In genomic region chr9:77092536-77092935, GRCh38 we compare ENCODE assay signal across 18 cellular contexts.
A peak's percentile ranks its signal among the peaks of the same experiment; 100 is the strongest.
DNase-seq lines count a peak whose midpoint lies in the region; ATAC-seq, FAIRE-seq and TF ChIP-seq lines count a peak whose summit lies in the region.
"Had no signal": no experiment of that assay in that cellular context is flagged by ENCODE, and none has a peak within 500 bp of the region (broad histone marks: within the 10 kb centered on the region; RNA-seq: fewer than 3 reads in every experiment).

No MANE protein-coding gene starts in this region.

- H3K27ac ChIP-seq in ACC112 (ENCODE audit: low read depth, low read length) (no peak overlapping the region), aorta (ENCODE audit: low read depth in 1 of 2, low read length in 2 of 2) (no peak overlapping the region)
- H3K27ac ChIP-seq: psoas muscle, SK-N-MC, transverse colon had no signal

- no peak for DNase-seq in H54 (ENCODE audit: insufficient read length, low spot score)
- peak; percentile 23 for DNase-seq in adipocyte (ENCODE audit: low read depth)
- DNase-seq in iPS-NIHi11 (ENCODE audit: low spot score) = peak; percentile 41
- no peak for DNase-seq in activated CD8-positive, alpha-beta T cell treated with anti-CD3 and anti-CD28 coated beads, Interleukin-2, amount 10 ng/mL, durations not matched to agents 7 days and 5 days
- no peak for DNase-seq in aorta
- DNase-seq: activated naive CD8-positive, alpha-beta T cell treated with anti-CD3 and anti-CD28 coated beads for 36 hours; kidney; NCI-H2107; psoas muscle; stimulated activated CD4-positive, alpha-beta T cell treated with anti-CD3 and anti-CD28 coated beads, Interleukin-1b, Interleukin-23, amount 100 ng/mL, for 48 hours; stimulated activated CD8-positive, alpha-beta memory T cell treated with anti-CD3 and anti-CD28 coated beads, Interleukin-4, amount 100 ng/mL, for 48 hours; transverse colon had no signal

- POLR2A ChIA-PET in activated CD8-positive, alpha-beta T cell treated with anti-CD3 and anti-CD28 coated beads, Interleukin-2, amount 10 ng/mL, durations not matched to agents 7 days and 5 days (lab: Charles Lee) = no interaction called here

- no peak overlapping the region for H3K27ac Mint-ChIP-seq in activated CD8-positive, alpha-beta T cell treated with anti-CD3 and anti-CD28 coated beads, Interleukin-2, amount 10 ng/mL, durations not matched to agents 7 days and 5 days
- H3K27ac Mint-ChIP-seq: activated naive CD8-positive, alpha-beta T cell treated with anti-CD3 and anti-CD28 coated beads for 36 hours; dendritic cell treated with granulocyte-macrophage colony-stimulating factor and Interleukin-4, amounts not matched to agents 40 ng/mL and 50 ng/mL, for 4 days had no signal

- no peaks in the 10 kb centered on the region for H3K79me2 ChIP-seq in ACC112 (ENCODE audit: control insufficient read depth, insufficient read depth, low read length, unreplicated experiment)

- H3K4me3 ChIP-seq in ACC112 (ENCODE audit: low read depth, low read length) = no peak overlapping the region
- no peak overlapping the region for H3K4me3 ChIP-seq in adipocyte (ENCODE audit: low read length)
- no peak overlapping the region for H3K4me3 ChIP-seq in aorta (ENCODE audit: low read length in 2 of 2)
- H3K4me3 ChIP-seq: psoas muscle, SK-N-MC, transverse colon had no signal

- no peaks in the 10 kb centered on the region for H3K36me3 Mint-ChIP-seq in activated CD8-positive, alpha-beta T cell treated with anti-CD3 and anti-CD28 coated beads, Interleukin-2, amount 10 ng/mL, durations not matched to agents 7 days and 5 days (ENCODE audit: low read depth)
- H3K36me3 Mint-ChIP-seq: activated naive CD8-positive, alpha-beta T cell treated with anti-CD3 and anti-CD28 coated beads for 36 hours had no signal

- H3K9me3 Mint-ChIP-seq in activated CD8-positive, alpha-beta T cell treated with anti-CD3 and anti-CD28 coated beads, Interleukin-2, amount 10 ng/mL, durations not matched to agents 7 days and 5 days (ENCODE audit: insufficient read depth) = no peaks in the 10 kb centered on the region
- H3K9me3 Mint-ChIP-seq: activated naive CD8-positive, alpha-beta T cell treated with anti-CD3 and anti-CD28 coated beads for 36 hours; dendritic cell treated with granulocyte-macrophage colony-stimulating factor and Interleukin-4, amounts not matched to agents 40 ng/mL and 50 ng/mL, for 4 days had no signal

- H3K4me3 Mint-ChIP-seq in activated CD8-positive, alpha-beta T cell treated with anti-CD3 and anti-CD28 coated beads, Interleukin-2, amount 10 ng/mL, durations not matched to agents 7 days and 5 days = no peak overlapping the region
- H3K4me3 Mint-ChIP-seq: activated naive CD8-positive, alpha-beta T cell treated with anti-CD3 and anti-CD28 coated beads for 36 hours; dendritic cell treated with granulocyte-macrophage colony-stimulating factor and Interleukin-4, amounts not matched to agents 40 ng/mL and 50 ng/mL, for 4 days had no signal

- no peak overlapping the region for H3K9ac ChIP-seq in adipocyte (ENCODE audit: low read length)

- FAIRE-seq in H54 (lab: Jason Lieb, UNC) = peak; percentile 52
- FAIRE-seq: GM12892, kidney had no signal

- 46 to 48% methylated on average over 3 of the region's 3 CpGs for WGBS in aorta, 2 donors

- CTCF ChIA-PET in activated CD8-positive, alpha-beta T cell treated with anti-CD3 and anti-CD28 coated beads, Interleukin-2, amount 10 ng/mL, durations not matched to agents 7 days and 5 days (lab: Charles Lee) = no interaction called here

- H3K36me3 ChIP-seq in ACC112 (ENCODE audit: insufficient read depth, low read length) (no peaks in the 10 kb centered on the region), adipocyte (ENCODE audit: control insufficient read depth, insufficient read depth, low read length, severe bottlenecking) (no peaks in the 10 kb centered on the region), aorta (ENCODE audit: control insufficient read depth in 1 of 2, insufficient read depth in 2 of 2, low read length in 1 of 2) (no peaks in the 10 kb centered on the region)
- H3K36me3 ChIP-seq: transverse colon had no signal

- peak overlapping the region; percentile 60 for H2AFZ ChIP-seq in ACC112 (ENCODE audit: low read length, unreplicated experiment)

- H3K27me3 ChIP-seq in ACC112 (ENCODE audit: insufficient read depth, low read length) (peaks cover 16% of the 10 kb centered on the region), adipocyte (replicated peaks; ENCODE audit: control insufficient read depth, insufficient read depth, low read length) (peaks cover 11% of the 10 kb centered on the region), aorta (ENCODE audit: control insufficient read depth in 1 of 2, insufficient read depth in 2 of 2, low read length in 1 of 2) (no peaks in the 10 kb centered on the region)

- ATAC-seq in activated CD8-positive, alpha-beta T cell treated with anti-CD3 and anti-CD28 coated beads, Interleukin-2, amount 10 ng/mL, durations not matched to agents 7 days and 5 days = no peak
- ATAC-seq in GM21367 (IDR thresholded peaks at IDR 0.05; ENCODE audit: unreplicated experiment) = no peak
- no peak for ATAC-seq in aorta (ENCODE audit: low FRiP score)
- no peak for ATAC-seq in HG02870 (IDR thresholded peaks at IDR 0.05; ENCODE audit: unreplicated experiment)
- ATAC-seq: psoas muscle had no signal

- H3K4me1 ChIP-seq in ACC112 (ENCODE audit: control insufficient read depth, insufficient read depth, low read length, unreplicated experiment) = peaks cover 4% of the 10 kb centered on the region
- peaks cover 19% of the 10 kb centered on the region for H3K4me1 ChIP-seq in adipocyte (ENCODE audit: control insufficient read depth, insufficient read depth, low read length)
- no peaks in the 10 kb centered on the region for H3K4me1 ChIP-seq in aorta (ENCODE audit: control insufficient read depth in 1 of 2, insufficient read depth in 2 of 2, low read length in 2 of 2)
- H3K4me1 ChIP-seq: psoas muscle, transverse colon had no signal

- intact Hi-C loops in aorta (cut with DNase I) = no loop called here

- H3K4me1 Mint-ChIP-seq in activated CD8-positive, alpha-beta T cell treated with anti-CD3 and anti-CD28 coated beads, Interleukin-2, amount 10 ng/mL, durations not matched to agents 7 days and 5 days (ENCODE audit: low read depth) = no peaks in the 10 kb centered on the region
- H3K4me1 Mint-ChIP-seq: activated naive CD8-positive, alpha-beta T cell treated with anti-CD3 and anti-CD28 coated beads for 36 hours had no signal

- no peaks in the 10 kb centered on the region for H3K27me3 Mint-ChIP-seq in activated CD8-positive, alpha-beta T cell treated with anti-CD3 and anti-CD28 coated beads, Interleukin-2, amount 10 ng/mL, durations not matched to agents 7 days and 5 days (ENCODE audit: low read depth)
- H3K27me3 Mint-ChIP-seq: dendritic cell treated with granulocyte-macrophage colony-stimulating factor and Interleukin-4, amounts not matched to agents 40 ng/mL and 50 ng/mL, for 4 days had no signal

- H3K9me3 ChIP-seq in adipocyte (ENCODE audit: control insufficient read depth, low read length) (no peaks in the 10 kb centered on the region), aorta (ENCODE audit: control insufficient read depth, low read length) (no peaks in the 10 kb centered on the region)
- H3K9me3 ChIP-seq: psoas muscle, transverse colon had no signal

- no peak for TF ChIP-seq POLR2A in H54 (IDR thresholded peaks at IDR 0.05; ENCODE audit: low read depth, low read length)

Comparison
In these comparisons a context has a peak if more than half of its experiments do, and no peak if none do; other contexts are left out.
1. DNase-seq: peak in adipocyte (single experiment) and iPS-NIHi11 (single experiment); none in H54 (single experiment), activated CD8-positive, alpha-beta T cell treated with anti-CD3 and anti-CD28 coated beads, Interleukin-2, amount 10 ng/mL, durations not matched to agents 7 days and 5 days (single experiment) and aorta (0 of 2).